21 cellular contexts compared by ENCODE assay signal in genomic region chr3:130950641-130951040, GRCh38. TPM values are rescaled to one million over a fixed set of nuclear protein-coding genes. Genes with fewer than 3 reads are reported as not detected.
A peak's percentile ranks its signal among the peaks of the same experiment; 100 is the strongest.
DNase-seq lines count a peak whose midpoint lies in the region; ATAC-seq lines count a peak whose summit lies in the region.
"Had no signal": no experiment of that assay in that cellular context is flagged by ENCODE, and none has a peak within 500 bp of the region (broad histone marks: within the 10 kb centered on the region; RNA-seq: fewer than 3 reads in every experiment).

No MANE protein-coding gene starts in this region.

- peaks cover 17% of the 10 kb centered on the region for H3K36me3 Mint-ChIP-seq in T-helper 17 cell (ENCODE audit: low read depth)
- peaks cover 59% of the 10 kb centered on the region for H3K36me3 Mint-ChIP-seq in activated T-cell treated with anti-CD3 and anti-CD28 coated beads, Interleukin-2, amount 50 U/mL, for 4 hours (ENCODE audit: insufficient read depth)

- H3K27me3 Mint-ChIP-seq in T-helper 17 cell: no peaks in the 10 kb centered on the region
- H3K27me3 Mint-ChIP-seq in activated T-cell treated with anti-CD3 and anti-CD28 coated beads, Interleukin-2, amount 50 U/mL, for 4 hours (ENCODE audit: low read depth): no peaks in the 10 kb centered on the region
- H3K27me3 Mint-ChIP-seq: activated CD8-positive, alpha-beta memory T cell treated with anti-CD3 and anti-CD28 coated beads, Interleukin-2, amount 10 ng/mL, durations not matched to agents 7 days and 5 days; dendritic cell treated with granulocyte-macrophage colony-stimulating factor and Interleukin-4, amounts not matched to agents 40 ng/mL and 50 ng/mL, for 4 days; IgD-negative memory B cell had no signal

- peaks cover 3% of the 10 kb centered on the region for H3K9me3 Mint-ChIP-seq in activated T-cell treated with anti-CD3 and anti-CD28 coated beads, Interleukin-2, amount 50 U/mL, for 4 hours
- H3K9me3 Mint-ChIP-seq: dendritic cell treated with granulocyte-macrophage colony-stimulating factor and Interleukin-4, amounts not matched to agents 40 ng/mL and 50 ng/mL, for 4 days had no signal

- no peaks in the 10 kb centered on the region for H3K9me3 ChIP-seq in T-helper 17 cell (ENCODE audit: control insufficient read depth, low read length, poor library complexity, severe bottlenecking)
- H3K9me3 ChIP-seq: BE2C, neutrophil had no signal

- H3K4me1 Mint-ChIP-seq in T-helper 17 cell: peaks cover 7% of the 10 kb centered on the region
- H3K4me1 Mint-ChIP-seq in activated T-cell treated with anti-CD3 and anti-CD28 coated beads, Interleukin-2, amount 50 U/mL, for 4 hours (ENCODE audit: low read depth): peaks cover 8% of the 10 kb centered on the region
- H3K4me1 Mint-ChIP-seq: mesothelial cell of epicardium had no signal

- H3K27ac Mint-ChIP-seq in T-helper 17 cell: peak overlapping the region; percentile 49
- H3K27ac Mint-ChIP-seq: dendritic cell treated with granulocyte-macrophage colony-stimulating factor and Interleukin-4, amounts not matched to agents 40 ng/mL and 50 ng/mL, for 4 days; IgD-negative memory B cell; mesothelial cell of epicardium had no signal

- DNase-seq in EL: peak; percentile 51
- DNase-seq in T-helper 17 cell: no peak
- DNase-seq in fibroblast of gingiva (ENCODE audit: low read depth): peak; percentile 31
- DNase-seq in renal cortical epithelial cell (ENCODE audit: low read depth): peak; percentile 57
- DNase-seq in activated T-cell treated with anti-CD3 and anti-CD28 coated beads, Interleukin-2, amount 50 U/mL, for 4 hours: no peak
- DNase-seq in cerebellar cortex (ENCODE audit: low spot score): no peak
- no peak for DNase-seq in stimulated activated CD4-positive, alpha-beta T cell treated with anti-CD3 and anti-CD28 coated beads, Interleukin-12 subunit alpha, Interleukin-12 subunit beta, amount 100 ng/mL, for 4 hours
- DNase-seq: activated CD4-positive, alpha-beta T cell treated with anti-CD3 and anti-CD28 coated beads for 1 hour; activated CD8-positive, alpha-beta memory T cell treated with anti-CD3 and anti-CD28 coated beads, Interleukin-2, amount 10 ng/mL, durations not matched to agents 7 days and 5 days; activated effector memory CD4-positive, alpha-beta T cell treated with anti-CD3 and anti-CD28 coated beads, Interleukin-2, amount 50 U/mL, for 16 hours; amygdala; BE2C; hippocampal formation; MV-4-11; NCI-H2029 treated with DMSO at 0.1 percent for 48 hours; stimulated activated CD4-positive, alpha-beta T cell treated with anti-CD3 and anti-CD28 coated beads, Interleukin-4, amount 100 ng/mL, for 1 hour had no signal

- H3K4me3 Mint-ChIP-seq in T-helper 17 cell: no peak overlapping the region
- no peak overlapping the region for H3K4me3 Mint-ChIP-seq in activated T-cell treated with anti-CD3 and anti-CD28 coated beads, Interleukin-2, amount 50 U/mL, for 4 hours
- H3K4me3 Mint-ChIP-seq: dendritic cell treated with granulocyte-macrophage colony-stimulating factor and Interleukin-4, amounts not matched to agents 40 ng/mL and 50 ng/mL, for 4 days; mesothelial cell of epicardium had no signal

- no peak for ATAC-seq in T-helper 17 cell
- ATAC-seq in activated T-cell treated with anti-CD3 and anti-CD28 coated beads, Interleukin-2, amount 50 U/mL, for 4 hours: no peak
- ATAC-seq: activated CD8-positive, alpha-beta memory T cell treated with anti-CD3 and anti-CD28 coated beads, Interleukin-2, amount 10 ng/mL, durations not matched to agents 7 days and 5 days; sciatic nerve had no signal

RNA-seq across cellular contexts. Expression of gene ATP2C1, which starts 56.8 kb away (rescaled TPM):
- total RNA-seq in T-helper 17 cell (10 to 100 TPM; 57.9 to 60.0 TPM), renal cortical epithelial cell (348 and 364 TPM in 2 replicates)
- 10 to 100 TPM; 50.2 to 55.3 (median 51.9) TPM for total RNA-seq in activated T-cell treated with anti-CD3 and anti-CD28 coated beads, Interleukin-2, amount 50 U/mL, for 4 hours

Comparison
In these comparisons a context has a peak if more than half of its experiments do, and no peak if none do; other contexts are left out.
1. DNase-seq: peak in EL (single experiment), fibroblast of gingiva (single experiment) and renal cortical epithelial cell (single experiment); none in T-helper 17 cell (0 of 3), activated T-cell treated with anti-CD3 and anti-CD28 coated beads, Interleukin-2, amount 50 U/mL, for 4 hours (single experiment), cerebellar cortex (single experiment) and stimulated activated CD4-positive, alpha-beta T cell treated with anti-CD3 and anti-CD28 coated beads, Interleukin-12 subunit alpha, Interleukin-12 subunit beta, amount 100 ng/mL, for 4 hours (single experiment).